Comparison of ENCODE assay signal across 11 cellular contexts in the genomic region with DNA sequence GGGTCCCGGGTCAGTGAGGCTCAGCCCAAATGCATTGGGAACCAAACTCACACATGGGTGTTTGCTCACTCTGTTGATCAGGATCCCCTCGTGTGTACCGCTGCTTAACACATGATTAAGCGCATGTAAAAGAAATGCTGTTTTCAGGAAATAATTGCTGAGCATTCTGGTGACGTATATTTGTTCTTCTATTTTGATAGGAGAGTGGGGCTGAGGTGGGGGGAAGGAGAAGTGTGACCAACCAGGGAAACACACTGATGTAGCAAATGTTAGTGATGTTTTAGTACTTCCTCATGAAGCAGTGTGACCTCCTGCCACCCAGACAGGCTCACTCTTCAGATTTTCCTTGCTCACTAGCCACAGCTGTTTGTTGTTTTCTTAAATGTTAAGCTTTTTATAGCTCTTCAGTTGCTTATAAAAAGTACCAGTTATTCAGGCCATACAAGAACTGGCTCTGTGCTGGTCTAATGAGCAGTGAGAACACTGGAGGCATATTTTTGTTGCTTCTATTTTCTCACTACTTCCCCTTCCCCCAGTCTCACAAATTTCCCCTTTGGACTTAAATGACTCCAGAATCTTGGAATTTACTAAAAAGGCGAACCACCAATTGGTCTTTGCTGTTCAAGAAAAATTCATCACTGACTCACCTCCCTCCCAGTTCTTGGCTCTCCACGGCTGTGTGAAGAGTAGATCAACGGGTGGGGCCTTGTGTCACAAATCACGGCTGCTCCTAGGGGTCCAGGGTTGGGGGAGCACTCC.
DNase-seq lines count a peak whose midpoint lies in the region; ATAC-seq, FAIRE-seq and TF ChIP-seq lines count a peak whose summit lies in the region.
"Had no signal": no experiment of that assay in that cellular context is flagged by ENCODE, and none has a peak within 500 bp of the region (broad histone marks: within the 10 kb centered on the region; RNA-seq: fewer than 3 reads in every experiment).

No MANE protein-coding gene starts in this region.

- H3K27ac Mint-ChIP-seq in activated CD8-positive, alpha-beta T cell treated with anti-CD3 and anti-CD28 coated beads, Interleukin-2, amount 10 ng/mL, durations not matched to agents 7 days and 5 days: no peak overlapping the region
- H3K27ac Mint-ChIP-seq: stimulated activated effector memory CD8-positive, alpha-beta T cell treated with anti-CD3 and anti-CD28 coated beads, Interleukin-12 subunit alpha, Interleukin-12 subunit beta, amount 100 ng/mL, for 72 hours had no signal

- POLR2A ChIA-PET in activated CD8-positive, alpha-beta T cell treated with anti-CD3 and anti-CD28 coated beads, Interleukin-2, amount 10 ng/mL, durations not matched to agents 7 days and 5 days (lab: Charles Lee): interaction anchor here (0.6 kb wide), 1 partner anchor 38 kb away, joined by 3 read pairs; no protein-coding TSS in a partner anchor

- H3K4me1 ChIP-seq in SJSA1 (replicated peaks) (peaks cover 33% of the 10 kb centered on the region), spleen (peaks cover 0 to 25% (median 8%) of the 10 kb centered on the region in 6 donors)
- H3K4me1 ChIP-seq: HAP-1 had no signal

- peaks cover 2% of the 10 kb centered on the region for H3K4me1 Mint-ChIP-seq in activated CD8-positive, alpha-beta T cell treated with anti-CD3 and anti-CD28 coated beads, Interleukin-2, amount 10 ng/mL, durations not matched to agents 7 days and 5 days (ENCODE audit: low read depth)

- no peaks in the 10 kb centered on the region for H3K9me3 Mint-ChIP-seq in activated CD8-positive, alpha-beta T cell treated with anti-CD3 and anti-CD28 coated beads, Interleukin-2, amount 10 ng/mL, durations not matched to agents 7 days and 5 days (ENCODE audit: insufficient read depth)
- H3K9me3 Mint-ChIP-seq: stimulated activated effector memory CD8-positive, alpha-beta T cell treated with anti-CD3 and anti-CD28 coated beads, Interleukin-12 subunit alpha, Interleukin-12 subunit beta, amount 100 ng/mL, for 72 hours had no signal

- 49 to 69% (median 57%) methylated on average over 9 of the region's 9 CpGs for WGBS in spleen, 5 donors

- peak; percentile 28 for DNase-seq in GM04504 (ENCODE audit: low read depth)
- DNase-seq in SJSA1 (ENCODE audit: low read depth in 1 of 2, low spot score in 2 of 2): peak; percentile 71 to 90
- peak; percentile 77 for DNase-seq in fibroblast of the aortic adventitia (ENCODE audit: low read depth)
- DNase-seq in spleen: no peak
- no peak for DNase-seq in stimulated activated naive CD4-positive, alpha-beta T cell treated with Interleukin-2 at 50 U/mL for 16 hours (lab: John Stamatoyannopoulos, UW)
- DNase-seq in activated CD8-positive, alpha-beta T cell treated with anti-CD3 and anti-CD28 coated beads, Interleukin-2, amount 10 ng/mL, durations not matched to agents 7 days and 5 days: no peak
- DNase-seq in GM12892 (ENCODE audit: insufficient read length): no peak
- DNase-seq: NCI-H1105 had no signal

- peaks cover 9% of the 10 kb centered on the region for H3K27me3 Mint-ChIP-seq in activated CD8-positive, alpha-beta T cell treated with anti-CD3 and anti-CD28 coated beads, Interleukin-2, amount 10 ng/mL, durations not matched to agents 7 days and 5 days (ENCODE audit: low read depth)

- H3K9me3 ChIP-seq in SJSA1 (replicated peaks) (no peaks in the 10 kb centered on the region), spleen (no peaks in the 10 kb centered on the region)
- H3K9me3 ChIP-seq: HAP-1 had no signal

- TF ChIP-seq POLR2A in spleen (IDR thresholded peaks at IDR 0.05) (peak in 1 of 3 donors; percentile 35), GM12892 (IDR thresholded peaks at IDR 0.05; ENCODE audit: low read depth, low read length) (no peak)

- peak overlapping the region; percentile 79 for H3K27ac ChIP-seq in SJSA1
- peak overlapping the region; percentile 54 to 86 (median 72) for H3K27ac ChIP-seq in spleen

- H3K27me3 ChIP-seq in SJSA1 (replicated peaks) (no peaks in the 10 kb centered on the region), spleen (replicated peaks in 1 of 7) (no peaks in the 10 kb centered on the region)

- intact Hi-C loops in spleen (cut with DNase I; ENCODE audit: low total_unique reads): no loop called here

- H3K4me3 ChIP-seq in SJSA1 (no peak overlapping the region), fibroblast of the aortic adventitia (ENCODE audit: low read depth, low read length) (no peak overlapping the region), spleen (no peak overlapping the region)
- H3K4me3 ChIP-seq: HAP-1 had no signal

- H3K36me3 Mint-ChIP-seq in activated CD8-positive, alpha-beta T cell treated with anti-CD3 and anti-CD28 coated beads, Interleukin-2, amount 10 ng/mL, durations not matched to agents 7 days and 5 days (ENCODE audit: low read depth): no peaks in the 10 kb centered on the region
- H3K36me3 Mint-ChIP-seq: stimulated activated effector memory CD8-positive, alpha-beta T cell treated with anti-CD3 and anti-CD28 coated beads, Interleukin-12 subunit alpha, Interleukin-12 subunit beta, amount 100 ng/mL, for 72 hours had no signal

- no peak for ATAC-seq in activated CD8-positive, alpha-beta T cell treated with anti-CD3 and anti-CD28 coated beads, Interleukin-2, amount 10 ng/mL, durations not matched to agents 7 days and 5 days
- no peak for ATAC-seq in HG02981 (IDR thresholded peaks at IDR 0.05; ENCODE audit: unreplicated experiment)
- ATAC-seq: stimulated activated effector memory CD8-positive, alpha-beta T cell treated with anti-CD3 and anti-CD28 coated beads, Interleukin-12 subunit alpha, Interleukin-12 subunit beta, amount 100 ng/mL, for 72 hours had no signal

- no peak for FAIRE-seq in GM12892 (lab: Jason Lieb, UNC)

- H3K4me3 Mint-ChIP-seq in activated CD8-positive, alpha-beta T cell treated with anti-CD3 and anti-CD28 coated beads, Interleukin-2, amount 10 ng/mL, durations not matched to agents 7 days and 5 days: no peak overlapping the region
- H3K4me3 Mint-ChIP-seq: stimulated activated effector memory CD8-positive, alpha-beta T cell treated with anti-CD3 and anti-CD28 coated beads, Interleukin-12 subunit alpha, Interleukin-12 subunit beta, amount 100 ng/mL, for 72 hours had no signal

- no peaks in the 10 kb centered on the region for H3K36me3 ChIP-seq in SJSA1
- H3K36me3 ChIP-seq in spleen: no peaks in the 10 kb centered on the region
- H3K36me3 ChIP-seq: HAP-1 had no signal

- TF ChIP-seq CTCF in fibroblast of the aortic adventitia (IDR thresholded peaks at IDR 0.05; ENCODE audit: insufficient read depth, low read length) (no peak), spleen (IDR thresholded peaks at IDR 0.05 in 8 of 11, conservative IDR thresholded peaks at IDR 0.05 in 3 of 11) (no peak)

- CTCF ChIA-PET in activated CD8-positive, alpha-beta T cell treated with anti-CD3 and anti-CD28 coated beads, Interleukin-2, amount 10 ng/mL, durations not matched to agents 7 days and 5 days (lab: Charles Lee): interaction anchor here (0.9 to 3.4 kb wide), 2 partner anchors 18 to 103 kb away, joined by 4 to 14 read pairs; no protein-coding TSS in a partner anchor

Comparison
In these comparisons a context has a peak if more than half of its experiments do, and no peak if none do; other contexts are left out.
1. DNase-seq: peak in GM04504 (single experiment), SJSA1 (2 of 2) and fibroblast of the aortic adventitia (single experiment); none in spleen (single experiment), stimulated activated naive CD4-positive, alpha-beta T cell treated with Interleukin-2 at 50 U/mL for 16 hours (single experiment), activated CD8-positive, alpha-beta T cell treated with anti-CD3 and anti-CD28 coated beads, Interleukin-2, amount 10 ng/mL, durations not matched to agents 7 days and 5 days (single experiment) and GM12892 (single experiment).